Comparison of ENCODE assay signal across 11 cellular contexts in the genomic region with DNA sequence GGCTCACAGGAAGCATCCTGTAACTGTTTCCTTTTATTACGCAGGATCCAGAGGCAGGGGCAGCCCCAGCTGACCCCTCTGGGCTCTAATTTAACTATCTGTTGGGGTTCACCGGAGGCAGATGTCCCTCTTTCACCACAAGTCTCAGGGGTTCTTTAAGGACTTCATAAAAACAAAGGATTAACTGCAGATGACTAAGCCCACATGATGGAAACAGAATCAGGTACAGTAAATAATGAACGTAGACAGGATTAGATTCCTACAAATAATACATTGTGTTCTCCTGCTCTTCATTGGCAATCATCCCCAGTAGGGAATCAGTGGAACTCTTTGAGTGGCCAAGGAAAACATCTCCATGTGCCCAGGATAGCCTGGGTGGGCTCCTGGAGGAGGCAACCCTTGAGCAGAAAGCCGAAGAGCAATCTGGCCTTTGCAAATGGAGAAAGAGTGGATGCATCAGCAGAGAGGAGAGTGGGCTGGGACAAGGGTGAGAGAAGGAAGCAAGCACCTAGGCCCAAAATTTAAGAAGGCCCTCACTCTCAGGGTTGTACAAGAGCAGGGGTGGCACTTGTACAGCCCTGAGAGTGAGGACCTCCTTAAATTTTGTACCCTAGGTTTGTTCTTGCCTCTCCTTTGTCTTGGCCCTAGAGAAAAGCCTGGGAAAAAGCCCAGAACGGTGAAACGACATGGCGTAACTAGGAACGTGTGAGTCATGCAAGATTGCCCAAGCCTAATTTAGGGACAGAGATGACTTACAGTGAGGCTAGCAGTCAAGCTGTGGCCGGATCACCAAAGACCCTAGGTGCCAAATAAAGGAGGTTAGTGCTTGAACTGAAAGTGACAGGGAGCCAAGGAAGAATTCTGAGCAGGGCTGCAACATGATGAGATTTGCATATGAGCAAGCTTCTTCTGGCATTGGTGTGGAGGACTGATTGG. TPM values are rescaled to one million over a fixed set of nuclear protein-coding genes. Genes with fewer than 3 reads are reported as not detected.
DNase-seq lines count a peak whose midpoint lies in the region; ATAC-seq, FAIRE-seq and TF ChIP-seq lines count a peak whose summit lies in the region.
"Had no signal": no experiment of that assay in that cellular context is flagged by ENCODE, and none has a peak within 500 bp of the region (broad histone marks: within the 10 kb centered on the region; RNA-seq: fewer than 3 reads in every experiment).

No MANE protein-coding gene starts in this region.

- CTCF ChIA-PET in AG04449 (lab: Yijun Ruan, JAX): interaction anchor here (0.7 kb wide), 1 partner anchor 17 kb away, joined by 3 read pairs; no protein-coding TSS in a partner anchor
- CTCF ChIA-PET in naive thymus-derived CD4-positive, alpha-beta T cell (lab: Charles Lee): interaction anchor here (1.0 kb wide), 1 partner anchor 235 kb away, joined by 3 read pairs; no protein-coding TSS in a partner anchor

- no peak overlapping the region for H3K9ac ChIP-seq in kidney (ENCODE audit: low read length in 2 of 2)

- no peak overlapping the region for H3K27ac ChIP-seq in naive thymus-derived CD4-positive, alpha-beta T cell (ENCODE audit: low read depth, low read length)
- no peak overlapping the region for H3K27ac ChIP-seq in kidney (ENCODE audit: low read depth in 2 of 2, low read length in 2 of 2)
- H3K27ac ChIP-seq: SK-N-MC had no signal

- DNase-seq in AG04449 (ENCODE audit: low read depth, low spot score) (peak; percentile 4), M059J (ENCODE audit: low read depth) (peak; percentile 87), cardiac fibroblast (ENCODE audit: low read depth in 2 of 2) (peak; percentile 95 to 99), kidney (no peak), NCI-H446 (lab: John Stamatoyannopoulos, UW) (no peak), NCI-H1694 (lab: John Stamatoyannopoulos, UW) (no peak)
- DNase-seq in naive thymus-derived CD4-positive, alpha-beta T cell: no peak
- DNase-seq: DND-41 had no signal

- POLR2A ChIA-PET in AG04449 (lab: Yijun Ruan, JAX): no interaction called here
- POLR2A ChIA-PET in naive thymus-derived CD4-positive, alpha-beta T cell (lab: Charles Lee): interaction anchor here (0.9 kb wide), 1 partner anchor 69 kb away, joined by 3 read pairs; no protein-coding TSS in a partner anchor

- peaks cover 16 to 33% (median 25%) of the 10 kb centered on the region in 7 donors for H3K4me1 Mint-ChIP-seq in naive thymus-derived CD4-positive, alpha-beta T cell

- H3K27ac Mint-ChIP-seq in naive thymus-derived CD4-positive, alpha-beta T cell: peak overlapping the region in 5 of 9 donors; percentile 4 to 28 (median 16)

- peak overlapping the region in 3 of 10 donors; percentile 14 to 33 (median 31) for H3K4me3 Mint-ChIP-seq in naive thymus-derived CD4-positive, alpha-beta T cell
- H3K4me3 Mint-ChIP-seq: IgD-negative memory B cell had no signal

- H3K27me3 ChIP-seq in naive thymus-derived CD4-positive, alpha-beta T cell (ENCODE audit: control insufficient read depth in 2 of 2, insufficient read depth in 2 of 2, low read length in 2 of 2): no peaks in the 10 kb centered on the region

- TF ChIP-seq CTCF in AG04449 (IDR thresholded peaks at IDR 0.05; ENCODE audit: insufficient read depth, low read length, missing control alignments): no peak
- TF ChIP-seq CTCF in cardiac fibroblast (IDR thresholded peaks at IDR 0.05; ENCODE audit: low read depth, low read length): no peak
- no peak for TF ChIP-seq CTCF in kidney (IDR thresholded peaks at IDR 0.05; ENCODE audit: borderline replicate concordance, extremely low read depth, insufficient read depth)

- no peaks in the 10 kb centered on the region for H3K9me3 ChIP-seq in naive thymus-derived CD4-positive, alpha-beta T cell (ENCODE audit: control insufficient read depth in 2 of 3, low read length in 3 of 3)
- H3K9me3 ChIP-seq in kidney (ENCODE audit: control insufficient read depth in 1 of 2, low read length in 2 of 2): no peaks in the 10 kb centered on the region

- no peaks in the 10 kb centered on the region for H3K36me3 ChIP-seq in naive thymus-derived CD4-positive, alpha-beta T cell (ENCODE audit: control insufficient read depth in 2 of 3, insufficient read depth in 3 of 3, low read length in 3 of 3)
- H3K36me3 ChIP-seq in kidney (ENCODE audit: control insufficient read depth in 1 of 2, insufficient read depth in 2 of 2, low read length in 2 of 2): no peaks in the 10 kb centered on the region

- peaks cover 0 to 4% (median 0%) of the 10 kb centered on the region in 5 donors for H3K36me3 Mint-ChIP-seq in naive thymus-derived CD4-positive, alpha-beta T cell

- no peak overlapping the region for H3K4me3 ChIP-seq in AG04449 (ENCODE audit: low read depth, low read length)
- no peak overlapping the region for H3K4me3 ChIP-seq in cardiac fibroblast (replicated peaks in 1 of 2; ENCODE audit: low read depth in 2 of 2, low read length in 2 of 2)
- no peak overlapping the region for H3K4me3 ChIP-seq in naive thymus-derived CD4-positive, alpha-beta T cell (ENCODE audit: low read length)
- H3K4me3 ChIP-seq in kidney (ENCODE audit: low read length in 2 of 2): no peak overlapping the region
- H3K4me3 ChIP-seq: SK-N-MC had no signal

- H3K9me3 Mint-ChIP-seq in naive thymus-derived CD4-positive, alpha-beta T cell: peaks cover 0 to 2% (median 0%) of the 10 kb centered on the region in 11 donors

- peak; percentile 15 for ATAC-seq in naive thymus-derived CD4-positive, alpha-beta T cell
- no peak for ATAC-seq in GM21367 (IDR thresholded peaks at IDR 0.05; ENCODE audit: unreplicated experiment)

- H3K4me1 ChIP-seq in naive thymus-derived CD4-positive, alpha-beta T cell (ENCODE audit: control insufficient read depth in 2 of 2, insufficient read depth in 2 of 2, low read length in 2 of 2): peaks cover 0 to 8% of the 10 kb centered on the region in 2 donors
- H3K4me1 ChIP-seq in kidney (ENCODE audit: control insufficient read depth in 1 of 2, insufficient read depth in 1 of 2, low read depth in 1 of 2, low read length in 2 of 2): no peaks in the 10 kb centered on the region

- intact Hi-C loops in naive thymus-derived CD4-positive, alpha-beta T cell (cut with micrococcal nuclease): no loop called here
- intact Hi-C loops in kidney (cut with DNase I): no loop called here

- no peak for FAIRE-seq in kidney (lab: Jason Lieb, UNC)

- no peaks in the 10 kb centered on the region for H3K27me3 Mint-ChIP-seq in naive thymus-derived CD4-positive, alpha-beta T cell
- H3K27me3 Mint-ChIP-seq: IgD-negative memory B cell had no signal

RNA-seq across cellular contexts. Expression of gene TBXAS1, which starts 24.8 kb away (rescaled TPM):
- 5.3 and 7.8 TPM in 2 replicates for total RNA-seq in M059J (2014; rRNA removed; shearing (Covaris generic))
- total RNA-seq in naive thymus-derived CD4-positive, alpha-beta T cell: 10 to 100 TPM in 1 of 5 experiments, 1 to 10 TPM in 4; 2.6 to 70.9 (median 6.7) TPM
- 1 to 10 TPM; 1.9 to 2.9 TPM for polyA plus RNA-seq in naive thymus-derived CD4-positive, alpha-beta T cell
- 33.6 TPM for total RNA-seq in kidney
- 14.2 TPM for polyA plus RNA-seq in kidney (ENCODE audit: insufficient read depth, low read depth, low replicate concordance)

Comparison
In these comparisons a context has a peak if more than half of its experiments do, and no peak if none do; other contexts are left out.
1. DNase-seq: peak in AG04449 (single experiment), M059J (single experiment) and cardiac fibroblast (2 of 2); none in naive thymus-derived CD4-positive, alpha-beta T cell (0 of 9), kidney (single experiment), NCI-H446 (0 of 2) and NCI-H1694 (single experiment).